1 cellular context compared by ENCODE assay signal in genomic region chr17:8131844-8132441, GRCh38.
TF ChIP-seq lines count a peak whose summit lies in the region.

No MANE protein-coding gene starts in this region.

TF ChIP-seq in H1, 55 proteins besides CTCF, POLR2A, EP300 and RAD21:
- TF ChIP-seq KDM4A (IDR thresholded peaks at IDR 0.05; ENCODE audit: low read depth, low read length, severe bottlenecking), result no peak
- no peak for TF ChIP-seq YY1 (IDR thresholded peaks at IDR 0.05; ENCODE audit: low read depth, low read length)
- no peak for TF ChIP-seq EZH2 (IDR thresholded peaks at IDR 0.05; ENCODE audit: low read depth, low read length, severe bottlenecking)
- no peak for TF ChIP-seq BACH1 (IDR thresholded peaks at IDR 0.05; ENCODE audit: low read length)
- no peak for TF ChIP-seq GABPA (IDR thresholded peaks at IDR 0.05; ENCODE audit: borderline replicate concordance, insufficient read depth, low read length)
- TF ChIP-seq SIRT6 (IDR thresholded peaks at IDR 0.05; ENCODE audit: low read length), result no peak
- no peak for TF ChIP-seq E2F6 (IDR thresholded peaks at IDR 0.05)
- TF ChIP-seq RNF2 (IDR thresholded peaks at IDR 0.05; ENCODE audit: borderline replicate concordance, low read depth, low read length, missing control alignments, poor library complexity, severe bottlenecking), result no peak
- no peak for TF ChIP-seq BCL11A (IDR thresholded peaks at IDR 0.05; ENCODE audit: low read depth in 2 of 2, low read length in 2 of 2)
- no peak for TF ChIP-seq CHD2 (IDR thresholded peaks at IDR 0.05; ENCODE audit: low read length)
- TF ChIP-seq MAX (IDR thresholded peaks at IDR 0.05), result no peak
